ENCODE assay signal across 27 cellular contexts in the genomic region with DNA sequence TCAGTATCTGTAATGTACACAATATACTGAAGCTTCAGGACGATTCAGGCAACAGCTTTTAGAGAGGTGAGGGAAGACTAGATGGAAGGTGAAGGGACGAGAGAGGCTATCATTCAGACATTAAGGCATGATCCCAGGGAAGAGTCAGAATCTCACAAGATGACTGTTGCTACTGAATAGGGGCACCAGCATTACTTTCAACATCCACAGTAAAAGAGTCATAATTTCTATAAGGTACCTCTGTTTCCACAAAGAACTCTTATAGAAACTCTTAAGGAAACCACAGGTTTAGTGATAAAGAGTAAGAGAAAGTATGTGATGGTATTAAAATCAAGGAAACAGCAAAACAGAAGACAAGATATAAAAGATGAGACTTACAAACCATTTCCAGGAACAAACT. TPM values are rescaled to one million over a fixed set of nuclear protein-coding genes. Genes with fewer than 3 reads are reported as not detected.
DNase-seq lines count a peak whose midpoint lies in the region; ATAC-seq and TF ChIP-seq lines count a peak whose summit lies in the region.
"Had no signal": no experiment of that assay in that cellular context is flagged by ENCODE, and none has a peak within 500 bp of the region (broad histone marks: within the 10 kb centered on the region; RNA-seq: fewer than 3 reads in every experiment).

No MANE protein-coding gene starts in this region.

- no peak for TF ChIP-seq CTCF in body of pancreas (IDR thresholded peaks at IDR 0.05)

- 75 to 80% methylated on average over 2 of the region's 2 CpGs for WGBS in body of pancreas, 2 donors

- no peaks in the 10 kb centered on the region for H3K27me3 Mint-ChIP-seq in activated T-cell treated with anti-CD3 and anti-CD28 coated beads, Interleukin-2, amount 50 U/mL, for 72 hours (ENCODE audit: low read depth)
- H3K27me3 Mint-ChIP-seq in T-helper 17 cell = no peaks in the 10 kb centered on the region
- H3K27me3 Mint-ChIP-seq in central memory CD8-positive, alpha-beta T cell = no peaks in the 10 kb centered on the region

- intact Hi-C loops in body of pancreas (cut with DNase I) = no loop called here

- H3K9me3 Mint-ChIP-seq in activated T-cell treated with anti-CD3 and anti-CD28 coated beads, Interleukin-2, amount 50 U/mL, for 72 hours = no peaks in the 10 kb centered on the region
- H3K9me3 Mint-ChIP-seq in central memory CD8-positive, alpha-beta T cell = no peaks in the 10 kb centered on the region

- no peak overlapping the region for H3K27ac ChIP-seq in body of pancreas
- H3K27ac ChIP-seq: breast epithelium, coronary artery, PC-9, sigmoid colon, tibial artery had no signal

- no peak for TF ChIP-seq POLR2A in body of pancreas (IDR thresholded peaks at IDR 0.05)

- peaks cover 26 to 55% of the 10 kb centered on the region in 2 donors for H3K36me3 Mint-ChIP-seq in activated T-cell treated with anti-CD3 and anti-CD28 coated beads, Interleukin-2, amount 50 U/mL, for 72 hours (ENCODE audit: insufficient read depth in 2 of 2)
- H3K36me3 Mint-ChIP-seq in T-helper 17 cell (ENCODE audit: low read depth) = peaks cover 9% of the 10 kb centered on the region
- peaks cover 71% of the 10 kb centered on the region for H3K36me3 Mint-ChIP-seq in central memory CD8-positive, alpha-beta T cell (ENCODE audit: insufficient read depth)

- no peaks in the 10 kb centered on the region for H3K36me3 ChIP-seq in body of pancreas (replicated peaks in 1 of 2; ENCODE audit: insufficient read depth in 1 of 2, low read depth in 2 of 2)
- H3K36me3 ChIP-seq: breast epithelium, sigmoid colon, tibial artery had no signal

- H3K27me3 ChIP-seq in body of pancreas = no peaks in the 10 kb centered on the region
- H3K27me3 ChIP-seq: breast epithelium, sigmoid colon, tibial artery had no signal

- peaks cover 66% of the 10 kb centered on the region for H3K4me1 Mint-ChIP-seq in activated T-cell treated with anti-CD3 and anti-CD28 coated beads, Interleukin-2, amount 50 U/mL, for 72 hours (ENCODE audit: low read depth)
- peaks cover 37% of the 10 kb centered on the region for H3K4me1 Mint-ChIP-seq in T-helper 17 cell
- H3K4me1 Mint-ChIP-seq in central memory CD8-positive, alpha-beta T cell = peaks cover 48% of the 10 kb centered on the region
- H3K4me1 Mint-ChIP-seq: H9, nephron progenitor cell, WTC11 had no signal

- H3K27ac Mint-ChIP-seq in activated T-cell treated with anti-CD3 and anti-CD28 coated beads, Interleukin-2, amount 50 U/mL, for 72 hours = peak overlapping the region; percentile 94
- H3K27ac Mint-ChIP-seq in T-helper 17 cell = peak overlapping the region; percentile 97
- peak overlapping the region; percentile 63 for H3K27ac Mint-ChIP-seq in central memory CD8-positive, alpha-beta T cell (ENCODE audit: low read depth)
- H3K27ac Mint-ChIP-seq: H9, nephron progenitor cell, WTC11 had no signal

- no peak overlapping the region for H3K4me3 ChIP-seq in body of pancreas
- H3K4me3 ChIP-seq: breast epithelium, coronary artery, PC-9, sigmoid colon, tibial artery had no signal

- no peak for DNase-seq in activated T-cell treated with anti-CD3 and anti-CD28 coated beads, Interleukin-2, amount 50 U/mL, for 72 hours
- DNase-seq in activated T-cell treated with anti-CD3 and anti-CD28 coated beads, Interleukin-2, amount 50 U/mL, for 1 hour = no peak
- DNase-seq in T-helper 17 cell = no peak
- no peak for DNase-seq in central memory CD8-positive, alpha-beta T cell (ENCODE audit: low spot score in 2 of 2)
- DNase-seq in stimulated activated naive CD8-positive, alpha-beta T cell treated with anti-CD3 and anti-CD28 coated beads, Interleukin-15, Interleukin-2, amounts not matched to agents 100 U/mL and 50 U/mL, for 24 hours = no peak
- no peak for DNase-seq in body of pancreas
- DNase-seq: activated CD8-positive, alpha-beta memory T cell treated with anti-CD3 and anti-CD28 coated beads, Interleukin-2, amount 50 U/mL, for 4 hours; DND-41; glutamatergic neuron; H9; left cardiac atrium; MV-4-11; NCI-H187; NCI-H748 treated with DMSO at 0.1 percent for 48 hours; nephron progenitor cell; PC-9; posterior cingulate gyrus; SHP77 treated with DMSO at 0.1 percent for 48 hours; sigmoid colon; tibial artery had no signal

- H3K9me3 ChIP-seq in T-helper 17 cell (ENCODE audit: control insufficient read depth, low read length, poor library complexity, severe bottlenecking) (no peaks in the 10 kb centered on the region), body of pancreas (no peaks in the 10 kb centered on the region)
- H3K9me3 ChIP-seq: breast epithelium, sigmoid colon, tibial artery had no signal

- peak; percentile 57 to 65 for ATAC-seq in activated T-cell treated with anti-CD3 and anti-CD28 coated beads, Interleukin-2, amount 50 U/mL, for 72 hours (replicated peaks in 1 of 2)
- no peak for ATAC-seq in T-helper 17 cell
- no peak for ATAC-seq in central memory CD8-positive, alpha-beta T cell (replicated peaks; ENCODE audit: extremely low read depth, poor library complexity, severe bottlenecking)
- ATAC-seq in stimulated activated naive CD8-positive, alpha-beta T cell treated with anti-CD3 and anti-CD28 coated beads, Interleukin-15, Interleukin-2, amounts not matched to agents 100 U/mL and 50 U/mL, for 24 hours = peak; percentile 74
- ATAC-seq in body of pancreas = no peak
- no peak for ATAC-seq in GM19328 (IDR thresholded peaks at IDR 0.05; ENCODE audit: unreplicated experiment)
- ATAC-seq in HG03039 (IDR thresholded peaks at IDR 0.05; ENCODE audit: unreplicated experiment) = no peak
- ATAC-seq: left cardiac atrium, WTC11 had no signal

- H3K4me3 Mint-ChIP-seq in activated T-cell treated with anti-CD3 and anti-CD28 coated beads, Interleukin-2, amount 50 U/mL, for 72 hours = peak overlapping the region; percentile 77 to 88
- peak overlapping the region; percentile 63 for H3K4me3 Mint-ChIP-seq in T-helper 17 cell
- H3K4me3 Mint-ChIP-seq in central memory CD8-positive, alpha-beta T cell = no peak overlapping the region
- H3K4me3 Mint-ChIP-seq: H9, nephron progenitor cell, WTC11 had no signal

- no peaks in the 10 kb centered on the region for H3K4me1 ChIP-seq in body of pancreas
- H3K4me1 ChIP-seq: breast epithelium, sigmoid colon had no signal

RNA-seq across cellular contexts. Expression of a gene that starts 23.0 kb away (rescaled TPM):
- total RNA-seq in activated T-cell treated with anti-CD3 and anti-CD28 coated beads, Interleukin-2, amount 50 U/mL, for 72 hours = 100 to 1,000 TPM; 834 to 955 TPM
- total RNA-seq in T-helper 17 cell (100 to 1,000 TPM; 485 to 528 TPM), body of pancreas (10 to 100 TPM in 1 of 2 donors, 1 to 10 TPM in 1; 6.3 to 16.1 TPM)

RNA-seq across cellular contexts. Expression of a gene that starts 52.7 kb away (rescaled TPM):
- total RNA-seq in activated T-cell treated with anti-CD3 and anti-CD28 coated beads, Interleukin-2, amount 50 U/mL, for 72 hours = 1 to 10 TPM; 1.0 to 2.5 TPM
- total RNA-seq in T-helper 17 cell = under 1 TPM; 0.39 to 0.60 TPM
- not detected for total RNA-seq in body of pancreas
- total RNA-seq: H9, PC-9, sigmoid colon, WTC11 had no signal

RNA-seq across cellular contexts. Expression of a gene that starts 54.1 kb away (rescaled TPM):
- not detected for total RNA-seq in activated T-cell treated with anti-CD3 and anti-CD28 coated beads, Interleukin-2, amount 50 U/mL, for 72 hours
- total RNA-seq in T-helper 17 cell = not detected
- total RNA-seq in body of pancreas = 1 to 10 TPM in 1 of 2 donors, not detected in 1; 1.8 TPM
- total RNA-seq: breast epithelium; H9; left cardiac atrium; mesenteric fat pad; PC-9; sigmoid colon; T-helper 1 cell treated with Interleukin-12 subunit alpha and Interleukin-12 subunit beta and Interleukin-4 antibody, amounts not matched to agents 30 ng/mL and 1 ng/mL, for 36 hours had no signal

Comparison
In these comparisons a context has a peak if more than half of its experiments do, and no peak if none do; other contexts are left out.
1. ATAC-seq: peak in activated T-cell treated with anti-CD3 and anti-CD28 coated beads, Interleukin-2, amount 50 U/mL, for 72 hours (2 of 2) and stimulated activated naive CD8-positive, alpha-beta T cell treated with anti-CD3 and anti-CD28 coated beads, Interleukin-15, Interleukin-2, amounts not matched to agents 100 U/mL and 50 U/mL, for 24 hours (single experiment); none in T-helper 17 cell (single experiment), central memory CD8-positive, alpha-beta T cell (single experiment), body of pancreas (single experiment), GM19328 (single experiment) and HG03039 (single experiment).
2. RNA of a gene that starts 23.0 kb away (total RNA-seq): 834 to 955 TPM in activated T-cell treated with anti-CD3 and anti-CD28 coated beads, Interleukin-2, amount 50 U/mL, for 72 hours and 485 to 528 TPM in T-helper 17 cell; 6.3 to 16.1 TPM in body of pancreas; every median in the first group is over 10 times any median in the second.
3. Peak in every context shown above with its lines, with median percentiles within 50 percentile points of each other: H3K27ac Mint-ChIP-seq.